In the genomic region with DNA sequence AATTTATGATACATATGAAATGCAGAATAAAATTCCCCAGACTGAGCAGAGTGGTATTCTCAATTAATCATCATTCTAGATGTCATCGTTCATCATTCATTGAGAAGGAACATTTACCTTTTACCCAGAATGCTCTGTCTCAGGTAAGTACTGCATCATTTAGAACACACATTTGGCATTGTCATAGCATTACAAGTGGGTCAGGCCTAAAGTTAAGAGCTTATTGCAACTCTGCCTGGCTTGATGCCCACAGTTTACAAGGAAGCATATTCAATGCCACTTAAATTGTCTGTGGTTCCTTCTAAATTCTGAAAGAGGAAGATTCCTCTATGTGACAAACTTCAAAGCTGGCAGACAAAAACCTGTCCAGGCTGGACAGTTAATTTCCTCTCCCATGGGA, we compare ENCODE assay signal across 12 cellular contexts.
A peak's percentile ranks its signal among the peaks of the same experiment; 100 is the strongest.
DNase-seq lines count a peak whose midpoint lies in the region; ATAC-seq and TF ChIP-seq lines count a peak whose summit lies in the region.
"Had no signal": no experiment of that assay in that cellular context is flagged by ENCODE, and none has a peak within 500 bp of the region (broad histone marks: within the 10 kb centered on the region; RNA-seq: fewer than 3 reads in every experiment).

No MANE protein-coding gene starts in this region.

- TF ChIP-seq CTCF in adrenal gland (IDR thresholded peaks at IDR 0.05), result no peak
- no peak for TF ChIP-seq CTCF in mucosa of descending colon (IDR thresholded peaks at IDR 0.05)

- H3K9me3 ChIP-seq in adrenal gland (replicated peaks in 1 of 3) (no peaks in the 10 kb centered on the region), mucosa of descending colon (no peaks in the 10 kb centered on the region)
- H3K9me3 ChIP-seq: HAP-1 had no signal

- peaks cover 20 to 31% of the 10 kb centered on the region in 2 donors for H3K4me1 ChIP-seq in adrenal gland (replicated peaks in 1 of 2)
- peaks cover 15% of the 10 kb centered on the region for H3K4me1 ChIP-seq in mucosa of descending colon (ENCODE audit: low read depth)
- H3K4me1 ChIP-seq: HAP-1 had no signal

- no peak overlapping the region for H3K4me3 ChIP-seq in adrenal gland
- no peak overlapping the region for H3K4me3 ChIP-seq in mucosa of descending colon
- H3K4me3 ChIP-seq: HAP-1, hepatocyte had no signal

- H3K27ac ChIP-seq in adrenal gland, result no peak overlapping the region
- H3K27ac ChIP-seq: hepatocyte, WERI-Rb-1 had no signal

- intact Hi-C loops in adrenal gland (cut with DNase I), result no loop called here
- intact Hi-C loops in mucosa of descending colon (cut with DNase I, micrococcal nuclease), result no loop called here

- WGBS in adrenal gland, 4 donors, result 95 to 99% (median 97%) methylated on average over 1 of the region's 1 CpG

- TF ChIP-seq POLR2A in adrenal gland (IDR thresholded peaks at IDR 0.05), result no peak

- H3K36me3 ChIP-seq in adrenal gland (replicated peaks in 1 of 2) (no peaks in the 10 kb centered on the region), mucosa of descending colon (ENCODE audit: low read depth) (no peaks in the 10 kb centered on the region)
- H3K36me3 ChIP-seq: HAP-1, WERI-Rb-1 had no signal

- ATAC-seq in mucosa of descending colon (peak; percentile 51), HG02588 (IDR thresholded peaks at IDR 0.05; ENCODE audit: unreplicated experiment) (no peak), GM18870 (IDR thresholded peaks at IDR 0.05; ENCODE audit: unreplicated experiment) (no peak)

- peak; percentile 46 for DNase-seq in NCI-H345 (lab: John Stamatoyannopoulos, UW)
- no peak for DNase-seq in NCI-H345 treated with DMSO at 0.1 percent for 48 hours (lab: John Stamatoyannopoulos, UW; ENCODE audit: unreplicated experiment)
- DNase-seq in DMS53 treated with DMSO at 0.1 percent for 48 hours (lab: John Stamatoyannopoulos, UW; ENCODE audit: unreplicated experiment), result peak; percentile 10
- peak in 5 of 7 donors; percentile 14 to 58 (median 28) for DNase-seq in adrenal gland
- DNase-seq in mucosa of descending colon, result peak in 1 of 3 donors; percentile 52
- DNase-seq in SW480 (ENCODE audit: low spot score), result no peak
- DNase-seq: NCI-H2081 had no signal

- no peaks in the 10 kb centered on the region for H3K27me3 ChIP-seq in adrenal gland
- H3K27me3 ChIP-seq: hepatocyte had no signal

Comparison
In these comparisons a context has a peak if more than half of its experiments do, and no peak if none do; other contexts are left out.
1. DNase-seq: peak in NCI-H345 (single experiment), DMS53 treated with DMSO at 0.1 percent for 48 hours (single experiment) and adrenal gland (5 of 7); none in NCI-H345 treated with DMSO at 0.1 percent for 48 hours (single experiment) and SW480 (single experiment).